Comparison of ENCODE assay signal across 8 cellular contexts in genomic region chrX:119482041-119482440, GRCh38. TPM values are rescaled to one million over a fixed set of nuclear protein-coding genes. Genes with fewer than 3 reads are reported as not detected.
DNase-seq lines count a peak whose midpoint lies in the region; ATAC-seq, FAIRE-seq and TF ChIP-seq lines count a peak whose summit lies in the region.

No MANE protein-coding gene starts in this region.

- BruUV-seq in A673 (replicated peaks; lab: Mats Ljungman, UMichigan) (no TSS peak), HCT116 (replicated peaks; lab: Mats Ljungman, UMichigan) (no TSS peak), K562 (replicated peaks; lab: Mats Ljungman, UMichigan) (no TSS peak)

- no peaks in the 10 kb centered on the region for H3K36me3 ChIP-seq in A673 (ENCODE audit: insufficient read depth, low read length, poor library complexity, severe bottlenecking)
- no peaks in the 10 kb centered on the region for H3K36me3 ChIP-seq in HCT116 (ENCODE audit: control insufficient read depth in 1 of 2, insufficient read depth in 2 of 2, low read length in 2 of 2)
- no peaks in the 10 kb centered on the region for H3K36me3 ChIP-seq in K562 (ENCODE audit: control insufficient read depth, insufficient read depth, low read length)
- no peaks in the 10 kb centered on the region for H3K36me3 ChIP-seq in muscle layer of duodenum (ENCODE audit: control insufficient read depth in 1 of 2, insufficient read depth in 2 of 2, low read length in 2 of 2)

- TF ChIP-seq RAD21 in HCT116 (IDR thresholded peaks at IDR 0.05; ENCODE audit: low read depth) (no peak), K562 (CRISPR knock-in tag; conservative IDR thresholded peaks at IDR 0.05 in 1 of 2, IDR thresholded peaks at IDR 0.05 in 1 of 2) (no peak)

- H3K4me2 ChIP-seq in HCT116 (ENCODE audit: low read length) (peak overlapping the region; percentile 71), K562 (ENCODE audit: insufficient read depth, low read length) (peak overlapping the region; percentile 72)

- no peak for TF ChIP-seq EP300 in K562 (IDR thresholded peaks at IDR 0.05; ENCODE audit: low read length)

- in situ Hi-C loops in K562 (cut with MboI), result no loop called here

- no peak for TF ChIP-seq POLR2A in HCT116 (IDR thresholded peaks at IDR 0.05; ENCODE audit: borderline replicate concordance, extremely low read depth, insufficient read depth, insufficient read length)
- TF ChIP-seq POLR2A in K562 (conservative IDR thresholded peaks at IDR 0.05), result no peak

- no peak for FAIRE-seq in K562 (lab: Jason Lieb, UNC)

- H3K4me3 ChIP-seq in A673 (ENCODE audit: low read depth, low read length, poor library complexity, severe bottlenecking) (peak overlapping the region; percentile 21), HCT116 (replicated peaks in 1 of 2; ENCODE audit: low read depth in 1 of 2, low read length in 2 of 2) (no peak overlapping the region), K562 (no peak overlapping the region; the same call in 1 of the 2 replicates), muscle layer of duodenum (ENCODE audit: low read depth in 1 of 2, low read length in 2 of 2) (peak overlapping the region; percentile 35 to 56)

- H3K9me3 ChIP-seq in A673 (ENCODE audit: low read depth, low read length, poor library complexity, severe bottlenecking) (no peaks in the 10 kb centered on the region), HCT116 (ENCODE audit: control insufficient read depth in 1 of 2, insufficient read depth in 1 of 2, low read depth in 1 of 2, low read length in 2 of 2) (no peaks in the 10 kb centered on the region), K562 (replicated peaks; ENCODE audit: control insufficient read depth, insufficient read depth, low read depth, low read length) (no peaks in the 10 kb centered on the region), muscle layer of duodenum (ENCODE audit: control insufficient read depth in 1 of 2, low read length in 2 of 2) (no peaks in the 10 kb centered on the region)

- H3K27me3 ChIP-seq in A673 (replicated peaks; ENCODE audit: insufficient read depth, low read depth, low read length, poor library complexity), result no peaks in the 10 kb centered on the region
- no peaks in the 10 kb centered on the region for H3K27me3 ChIP-seq in HCT116 (ENCODE audit: insufficient read depth, low read length)
- H3K27me3 ChIP-seq in K562 (ENCODE audit: control insufficient read depth in 2 of 2, insufficient read depth in 2 of 2, low read length in 2 of 2), result no peaks in the 10 kb centered on the region
- no peaks in the 10 kb centered on the region for H3K27me3 ChIP-seq in muscle layer of duodenum (ENCODE audit: low read depth, low read length)

- no peaks in the 10 kb centered on the region for H3K79me2 ChIP-seq in HCT116 (ENCODE audit: insufficient read depth, low read length)
- no peaks in the 10 kb centered on the region for H3K79me2 ChIP-seq in K562 (ENCODE audit: control insufficient read depth, insufficient read depth, low read length)

- RAD21 ChIA-PET in HCT116 (lab: Charles Lee; ENCODE audit: low non-redundant PET in 1 of 2, low total read pairs in 2 of 2, uncharacterized antibody in 2 of 2, unreplicated experiment in 2 of 2), result no interaction called here

- 83% methylated on average over 7 of the region's 10 CpGs for WGBS in K562 (ENCODE audit: insufficient coverage, low coverage, missing lambda C conversion rate)

- no peaks in the 10 kb centered on the region for H4K20me1 ChIP-seq in HCT116 (ENCODE audit: insufficient read depth)
- no peaks in the 10 kb centered on the region for H4K20me1 ChIP-seq in K562 (replicated peaks; ENCODE audit: control insufficient read depth, insufficient read depth, low read length)

- peak; percentile 17; the same call in 1 of the 2 replicates for ATAC-seq in HCT116
- ATAC-seq in K562, result no peak

- POLR2A ChIA-PET in A673 (lab: Charles Lee; ENCODE audit: low non-redundant PET), result interaction anchor here (0.7 kb wide), 1 partner anchor 360 kb away, joined by 3 read pairs; no protein-coding TSS in a partner anchor
- POLR2A ChIA-PET in HCT116 (lab: Charles Lee), result no interaction called here
- POLR2A ChIA-PET in K562 (lab: Yijun Ruan, JAX), result interaction anchor here (0.8 to 2.2 kb wide), 3 partner anchors 10 to 12 kb away, joined by 3 to 9 read pairs (median 3); no protein-coding TSS in a partner anchor

- no peak for TF ChIP-seq CTCF in A673 (conservative IDR thresholded peaks at IDR 0.05; ENCODE audit: low read depth, low read length)
- TF ChIP-seq CTCF in HCT116 (IDR thresholded peaks at IDR 0.05 in 2 of 3, conservative IDR thresholded peaks at IDR 0.05 in 1 of 3; ENCODE audit: borderline replicate concordance in 1 of 3, insufficient read depth in 1 of 3, low read depth in 2 of 3, low read length in 2 of 3), result no peak
- TF ChIP-seq CTCF in K562 (IDR thresholded peaks at IDR 0.05 in 2 of 3, conservative IDR thresholded peaks at IDR 0.05 in 1 of 3; ENCODE audit: insufficient read depth in 2 of 3, low read depth in 1 of 3, low read length in 3 of 3), result no peak

- H3K27ac ChIP-seq in A673 (ENCODE audit: low read depth, low read length, poor library complexity, severe bottlenecking) (no peak overlapping the region), HCT116 (ENCODE audit: low read depth, low read length) (0 out of 2 replicates have a peak overlapping the region, but pooled peaks have one; percentile 44), K562 (ENCODE audit: extremely low read depth, low read depth, low read length) (no peak overlapping the region; the same call in 2 of the 3 replicates), muscle layer of duodenum (ENCODE audit: low read length) (no peak overlapping the region)

- no peaks in the 10 kb centered on the region for H3K9me2 ChIP-seq in HCT116 (ENCODE audit: insufficient read depth)

- no peak for DNase-seq in A673 (ENCODE audit: low spot score)
- DNase-seq in HCT116 (ENCODE audit: low read depth, low spot score), result no peak
- no peak for DNase-seq in K562 (ENCODE audit: extremely low read depth in 1 of 4, low spot score in 3 of 4)
- no peak for DNase-seq in AG08395 (ENCODE audit: low spot score)
- no peak for DNase-seq in T-helper 9 cell
- no peak for DNase-seq in mucosa of gallbladder (ENCODE audit: low spot score)
- no peak for DNase-seq in ecto neural progenitor cell (ENCODE audit: low spot score)

- no peak overlapping the region for H2AFZ ChIP-seq in HCT116 (ENCODE audit: low read depth, low read length, poor library complexity, severe bottlenecking)
- H2AFZ ChIP-seq in K562 (ENCODE audit: low read depth, low read length), result peak overlapping the region; percentile 85

- CTCF ChIA-PET in A673 (lab: Charles Lee), result interaction anchor here (0.5 kb wide), 1 partner anchor 163 kb away, joined by 3 read pairs; no protein-coding TSS in a partner anchor
- CTCF ChIA-PET in HCT116 (lab: Charles Lee), result interaction anchor here (1.0 to 3.8 kb wide), 4 partner anchors 12 to 272 kb away, joined by 3 to 36 read pairs (median 10); no protein-coding TSS in a partner anchor
- CTCF ChIA-PET in K562 (lab: Yijun Ruan, JAX; ENCODE audit: low intra/inter-chr PET ratio), result no interaction called here

- H3K9ac ChIP-seq in HCT116 (ENCODE audit: low read length), result peak overlapping the region; percentile 49
- H3K9ac ChIP-seq in K562 (ENCODE audit: insufficient read depth in 1 of 2, low read depth in 2 of 2, low read length in 2 of 2), result peak overlapping the region in 1 of 2 experiments; percentile 43; a peak in 2 of 4 replicates

- intact Hi-C loops in A673 (cut with micrococcal nuclease; ENCODE audit: unreplicated experiment) (no loop called here), HCT116 (cut with micrococcal nuclease) (no loop called here), K562 (cut with micrococcal nuclease) (no loop called here)

- H3K4me1 ChIP-seq in A673 (ENCODE audit: insufficient read depth, low read length, poor library complexity, severe bottlenecking) (peaks cover 4% of the 10 kb centered on the region), HCT116 (ENCODE audit: control insufficient read depth in 1 of 2, insufficient read depth in 2 of 2, low read length in 2 of 2) (peaks cover 0 to 30% of the 10 kb centered on the region in 2 experiments; a peak in 3 of 4 replicates), K562 (replicated peaks in 1 of 2; ENCODE audit: control insufficient read depth in 2 of 2, insufficient read depth in 2 of 2, low read length in 2 of 2) (peaks cover 6 to 9% of the 10 kb centered on the region in 2 experiments; a peak in 3 of 5 replicates), muscle layer of duodenum (ENCODE audit: control insufficient read depth in 1 of 2, insufficient read depth in 2 of 2, low read length in 2 of 2) (no peaks in the 10 kb centered on the region)

- H3K9me1 ChIP-seq in K562 (ENCODE audit: control insufficient read depth, insufficient read depth, low read length), result no peaks in the 10 kb centered on the region

RNA-seq across cellular contexts. Expression of gene SLC25A5, which starts 13.8 kb away (rescaled TPM):
- 360 and 368 TPM in 2 replicates for total RNA-seq in A673 (2021)
- 641 TPM for total RNA-seq in HCT116 (2021; ENCODE audit: unreplicated experiment)
- 705 and 749 TPM in 2 replicates for polyA plus RNA-seq in HCT116 (2012)
- 103 and 142 TPM in 2 replicates for total RNA-seq in K562 (2011; cell fraction: chromatin; rRNA removed; ENCODE audit: low replicate concordance)
- total RNA-seq in K562 (2011; cell fraction: nucleolus; rRNA removed), result 130 and 151 TPM in 2 replicates
- 173 and 218 TPM in 2 replicates for total RNA-seq in K562 (2011; cell fraction: nucleoplasm; rRNA removed)
- total RNA-seq in K562 (2014; rRNA removed), result 460 and 470 TPM in 2 replicates
- total RNA-seq in K562 (2014; rRNA removed; fragmentation: Illumina TruSeq; extraction: Trizol), result 493 and 498 TPM in 2 replicates
- 478 and 489 TPM in 2 replicates for total RNA-seq in K562 (2015; rRNA removed; fragmentation: Illumina TruSeq; extraction: Trizol)
- 762 and 796 TPM in 2 replicates for total RNA-seq in K562 (2021)
- polyA plus RNA-seq in K562 (2011; rRNA removed), result 499 and 591 TPM in 2 replicates
- polyA plus RNA-seq in K562 (2011; cell fraction: cytosol; rRNA removed), result 1,022 and 1,125 TPM in 2 replicates
- 386 and 505 TPM in 2 replicates for polyA plus RNA-seq in K562 (2011; cell fraction: nucleus; rRNA removed)
- polyA plus RNA-seq in K562 (2012), result 1,005 and 1,059 TPM in 2 replicates
- 649 and 665 TPM in 2 replicates for polyA plus RNA-seq in K562 (2014; fragmentation: Illumina TruSeq; extraction: Trizol)
- 1,000 to 10,000 TPM; 3,491 to 5,247 TPM for polyA plus RNA-seq in K562 (2014; fragmentation: Nextera tagmentation; extraction: Ambion mirVana)
- 596 and 629 TPM in 2 replicates for polyA plus RNA-seq in K562 (2014; rRNA removed)
- 714 and 717 TPM in 2 replicates for polyA minus RNA-seq in K562 (2011; rRNA and poly(A)+ RNA removed)
- polyA minus RNA-seq in K562 (2011; cell fraction: cytosol; rRNA and poly(A)+ RNA removed), result 498 and 579 TPM in 2 replicates
- polyA minus RNA-seq in K562 (2011; cell fraction: nucleus; rRNA and poly(A)+ RNA removed), result 44.0 and 102 TPM in 2 replicates
- total RNA-seq in mucosa of gallbladder, result 257 TPM

Comparison
In these comparisons a context has a peak if more than half of its experiments do, and no peak if none do; other contexts are left out.
1. H3K4me3 ChIP-seq: peak in A673 (single experiment) and muscle layer of duodenum (2 of 2); none in HCT116 (0 of 2) and K562 (single experiment).